21 cellular contexts compared by ENCODE assay signal in the genomic region with DNA sequence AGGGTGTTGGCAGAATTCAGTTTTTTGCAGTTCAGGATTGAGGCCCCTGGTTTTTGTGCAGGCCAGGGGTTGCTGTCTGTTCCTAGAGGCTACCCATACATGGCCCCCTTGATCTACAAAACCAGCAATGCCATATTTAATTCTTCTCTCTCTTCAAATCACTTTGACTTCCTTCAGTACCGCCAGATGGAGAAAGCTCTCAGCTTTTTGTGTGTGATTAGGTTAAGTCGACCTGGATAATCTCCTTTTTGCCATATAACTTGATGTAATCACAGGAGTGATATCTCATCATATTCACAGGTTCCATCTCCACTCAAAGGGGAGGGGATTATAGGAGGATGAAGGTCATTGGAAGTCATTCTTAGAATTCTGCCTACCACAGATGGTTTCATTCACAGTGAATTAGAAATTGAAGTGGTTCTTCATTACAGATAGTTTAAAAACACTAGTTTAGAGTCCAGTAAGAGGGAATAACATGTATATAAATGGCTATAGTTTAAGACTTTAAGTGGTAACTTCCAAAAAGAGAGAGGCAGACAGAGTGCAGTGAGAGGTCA.
DNase-seq lines count a peak whose midpoint lies in the region; ATAC-seq, FAIRE-seq and TF ChIP-seq lines count a peak whose summit lies in the region.
"Had no signal": no experiment of that assay in that cellular context is flagged by ENCODE, and none has a peak within 500 bp of the region (broad histone marks: within the 10 kb centered on the region; RNA-seq: fewer than 3 reads in every experiment).

No MANE protein-coding gene starts in this region.

- H2AFZ ChIP-seq in astrocyte (ENCODE audit: low read depth, low read length): no peak overlapping the region

- no peak for TF ChIP-seq CTCF in astrocyte (IDR thresholded peaks at IDR 0.05; ENCODE audit: insufficient read depth, low read depth, low read length)
- TF ChIP-seq CTCF in sigmoid colon (IDR thresholded peaks at IDR 0.05): no peak
- no peak for TF ChIP-seq CTCF in tibial artery (IDR thresholded peaks at IDR 0.05)

- TF ChIP-seq POLR2A in sigmoid colon (IDR thresholded peaks at IDR 0.05): no peak

- H3K27ac ChIP-seq in astrocyte (ENCODE audit: low read depth, low read length): peak overlapping the region; percentile 15
- H3K27ac ChIP-seq in sigmoid colon: peak overlapping the region in 3 of 4 donors; percentile 48 to 52 (median 51)
- no peak overlapping the region for H3K27ac ChIP-seq in tibial artery
- H3K27ac ChIP-seq: dorsolateral prefrontal cortex, upper lobe of right lung had no signal

- H4K20me1 ChIP-seq in astrocyte (ENCODE audit: insufficient read depth, low read length): no peaks in the 10 kb centered on the region

- ATAC-seq in HG03039 (IDR thresholded peaks at IDR 0.05; ENCODE audit: unreplicated experiment) (no peak), HG03354 (IDR thresholded peaks at IDR 0.05; ENCODE audit: poor library complexity, severe bottlenecking, unreplicated experiment) (no peak)
- ATAC-seq: esophagus mucosa, HepG2, WTC11 had no signal

- peaks cover 6% of the 10 kb centered on the region for H3K79me2 ChIP-seq in astrocyte (ENCODE audit: insufficient read depth, low read length)

- 67 to 84% methylated on average over 2 of the region's 2 CpGs for WGBS in sigmoid colon, 2 donors

- intact Hi-C loops in sigmoid colon (cut with DNase I): no loop called here
- intact Hi-C loops in tibial artery (cut with DNase I; ENCODE audit: low total_unique reads): no loop called here

- peaks cover 9% of the 10 kb centered on the region for H3K36me3 Mint-ChIP-seq in astrocyte (ENCODE audit: low read depth, unreplicated experiment)
- H3K36me3 Mint-ChIP-seq: WTC11 had no signal

- H3K9me3 Mint-ChIP-seq in astrocyte (ENCODE audit: unreplicated experiment): no peaks in the 10 kb centered on the region
- H3K9me3 Mint-ChIP-seq: WTC11 had no signal

- no peak for TF ChIP-seq EP300 in sigmoid colon (IDR thresholded peaks at IDR 0.05)

- H3K27ac Mint-ChIP-seq in astrocyte (ENCODE audit: unreplicated experiment): peak overlapping the region; percentile 16
- H3K27ac Mint-ChIP-seq: WTC11 had no signal

- H3K27me3 ChIP-seq in astrocyte (ENCODE audit: insufficient read depth, low read length) (no peaks in the 10 kb centered on the region), sigmoid colon (no peaks in the 10 kb centered on the region), tibial artery (no peaks in the 10 kb centered on the region)
- H3K27me3 ChIP-seq: dorsolateral prefrontal cortex, upper lobe of right lung had no signal

- no peak overlapping the region for H3K9ac ChIP-seq in astrocyte (ENCODE audit: low read length)

- no peak for FAIRE-seq in astrocyte (lab: Jason Lieb, UNC)
- FAIRE-seq: HepG2, keratinocyte had no signal

- H3K27me3 Mint-ChIP-seq in astrocyte (ENCODE audit: low read depth, unreplicated experiment): no peaks in the 10 kb centered on the region
- H3K27me3 Mint-ChIP-seq: CD4-positive, alpha-beta memory T cell had no signal

- peaks cover 40% of the 10 kb centered on the region for H3K4me1 ChIP-seq in astrocyte (ENCODE audit: insufficient read depth, low read length)
- peaks cover 0 to 53% (median 42%) of the 10 kb centered on the region in 4 donors for H3K4me1 ChIP-seq in sigmoid colon
- H3K4me1 ChIP-seq in tibial artery: peaks cover 0 to 20% (median 13%) of the 10 kb centered on the region in 4 donors

- H3K36me3 ChIP-seq in astrocyte (ENCODE audit: insufficient read depth, low read length) (no peaks in the 10 kb centered on the region), sigmoid colon (no peaks in the 10 kb centered on the region), tibial artery (no peaks in the 10 kb centered on the region)
- H3K36me3 ChIP-seq: upper lobe of right lung had no signal

- H3K4me1 Mint-ChIP-seq in astrocyte (ENCODE audit: low read depth, unreplicated experiment): peaks cover 71% of the 10 kb centered on the region
- H3K4me1 Mint-ChIP-seq: WTC11 had no signal

- H3K9me3 ChIP-seq in astrocyte (ENCODE audit: insufficient read depth, low read depth, low read length) (no peaks in the 10 kb centered on the region), sigmoid colon (no peaks in the 10 kb centered on the region), tibial artery (no peaks in the 10 kb centered on the region)
- H3K9me3 ChIP-seq: upper lobe of right lung had no signal

- peak; percentile 51 for DNase-seq in NCI-H2227 treated with DMSO at 0.1 percent for 48 hours (lab: John Stamatoyannopoulos, UW)
- no peak for DNase-seq in NCI-H2227 (lab: John Stamatoyannopoulos, UW; ENCODE audit: unreplicated experiment)
- DNase-seq in NCI-H524 treated with DMSO at 0.1 percent for 48 hours (lab: John Stamatoyannopoulos, UW): peak; percentile 97
- no peak for DNase-seq in astrocyte (ENCODE audit: low read depth)
- no peak for DNase-seq in sigmoid colon
- DNase-seq in tibial artery: no peak
- DNase-seq: activated naive CD4-positive, alpha-beta T cell; CD4-positive, alpha-beta memory T cell; dorsolateral prefrontal cortex; head of caudate nucleus; NCI-H187; NCI-H526; occipital lobe; upper lobe of right lung had no signal

- H3K4me3 ChIP-seq in astrocyte (ENCODE audit: insufficient read depth, low read depth, low read length) (no peak overlapping the region), sigmoid colon (no peak overlapping the region), tibial artery (no peak overlapping the region)
- H3K4me3 ChIP-seq: dorsolateral prefrontal cortex, skin epidermis, upper lobe of right lung had no signal

- peak overlapping the region; percentile 3 for H3K4me3 Mint-ChIP-seq in astrocyte (ENCODE audit: unreplicated experiment)
- H3K4me3 Mint-ChIP-seq: WTC11 had no signal

- peak overlapping the region; percentile 45 for H3K4me2 ChIP-seq in astrocyte (ENCODE audit: low read length)

Comparison
In these comparisons a context has a peak if more than half of its experiments do, and no peak if none do; other contexts are left out.
1. DNase-seq: peak in NCI-H2227 treated with DMSO at 0.1 percent for 48 hours (single experiment) and NCI-H524 treated with DMSO at 0.1 percent for 48 hours (single experiment); none in NCI-H2227 (single experiment), astrocyte (single experiment), sigmoid colon (single experiment) and tibial artery (0 of 2).
2. H3K27ac ChIP-seq: peak in astrocyte (single experiment) and sigmoid colon (3 of 4); none in tibial artery (0 of 2).